8 cellular contexts compared by ENCODE assay signal in genomic region chr7:26156454-26157365, GRCh38. TPM values are rescaled to one million over a fixed set of nuclear protein-coding genes. Genes with fewer than 3 reads are reported as not detected.
DNase-seq lines count a peak whose midpoint lies in the region; ATAC-seq and TF ChIP-seq lines count a peak whose summit lies in the region.

No MANE protein-coding gene starts in this region.

- H3K27me3 Mint-ChIP-seq in CD14-positive monocyte (ENCODE audit: low read depth in 3 of 3) (peaks cover 13 to 24% (median 19%) of the 10 kb centered on the region in 3 donors), mesothelial cell of epicardium (ENCODE audit: low read depth) (peaks cover 25% of the 10 kb centered on the region)

- H3K27ac Mint-ChIP-seq in CD14-positive monocyte (peak overlapping the region; percentile 42 to 92 (median 85)), mesothelial cell of epicardium (peak overlapping the region; percentile 89)

- TF ChIP-seq CTCF in CD14-positive monocyte (IDR thresholded peaks at IDR 0.05) (no peak), mesothelial cell of epicardium (IDR thresholded peaks at IDR 0.05; ENCODE audit: unreplicated experiment) (no peak)

- DNase-seq in CD14-positive monocyte (ENCODE audit: low spot score) (no peak), RPMI7951 (ENCODE audit: low read depth) (peak; percentile 95), amniotic epithelial cell (ENCODE audit: low read depth) (peak; percentile 93), mesothelial cell of epicardium (ENCODE audit: low spot score in 2 of 2, unreplicated experiment in 2 of 2) (no peak), SKM-1 treated with dmso at 0.1 percent for 144 hours (lab: John Stamatoyannopoulos, UW; ENCODE audit: unreplicated experiment) (no peak), NCI-H146 treated with DMSO at 0.1 percent for 48 hours (lab: John Stamatoyannopoulos, UW; ENCODE audit: unreplicated experiment) (no peak), KG1 (lab: John Stamatoyannopoulos, UW) (no peak)

- H3K4me3 Mint-ChIP-seq in CD14-positive monocyte (peak overlapping the region; percentile 47 to 60), mesothelial cell of epicardium (no peak overlapping the region)

- peaks cover 0 to 5% (median 0%) of the 10 kb centered on the region in 7 donors for H3K9me3 Mint-ChIP-seq in CD14-positive monocyte
- no peaks in the 10 kb centered on the region for H3K9me3 Mint-ChIP-seq in mesothelial cell of epicardium

- peaks cover 4 to 8% of the 10 kb centered on the region in 2 donors for H3K36me3 Mint-ChIP-seq in CD14-positive monocyte
- no peaks in the 10 kb centered on the region for H3K36me3 Mint-ChIP-seq in mesothelial cell of epicardium

- peak; percentile 25 for ATAC-seq in GM21786 (IDR thresholded peaks at IDR 0.05; ENCODE audit: unreplicated experiment)

- H3K4me1 Mint-ChIP-seq in CD14-positive monocyte, result peaks cover 40% of the 10 kb centered on the region
- H3K4me1 Mint-ChIP-seq in mesothelial cell of epicardium, result peaks cover 33% of the 10 kb centered on the region

- intact Hi-C loops in CD14-positive monocyte (cut with micrococcal nuclease), result loop anchor here in 1 of 2 donors (5.0 kb wide), 1 partner anchor 41 kb away; no protein-coding TSS in a partner anchor

RNA-seq across cellular contexts. Expression of gene NFE2L3, which starts 4.7 kb away (rescaled TPM):
- polyA plus RNA-seq in CD14-positive monocyte, result 10 to 100 TPM; 10.6 to 17.2 TPM
- 53.7 and 60.3 TPM in 2 replicates for total RNA-seq in RPMI7951 (2014; rRNA removed; shearing (Covaris generic))
- 11.8 to 12.9 TPM (median 12.3 TPM) in 3 replicates for total RNA-seq in mesothelial cell of epicardium

RNA-seq across cellular contexts. Expression of gene HNRNPA2B1, which starts 43.8 kb away (rescaled TPM):
- polyA plus RNA-seq in CD14-positive monocyte, result 100 to 1,000 TPM; 269 to 391 TPM
- 253 and 254 TPM in 2 replicates for total RNA-seq in RPMI7951 (2014; rRNA removed; shearing (Covaris generic))
- total RNA-seq in mesothelial cell of epicardium, result 693 to 723 TPM (median 708 TPM) in 3 replicates

RNA-seq across cellular contexts. Expression of gene CBX3, which starts 44.8 kb away (rescaled TPM):
- polyA plus RNA-seq in CD14-positive monocyte, result 10 to 100 TPM; 63.7 to 78.1 TPM
- 403 and 427 TPM in 2 replicates for total RNA-seq in RPMI7951 (2014; rRNA removed; shearing (Covaris generic))
- total RNA-seq in mesothelial cell of epicardium, result 217 to 225 TPM (median 224 TPM) in 3 replicates

Comparison
In these comparisons a context has a peak if more than half of its experiments do, and no peak if none do; other contexts are left out.
1. DNase-seq: peak in RPMI7951 (single experiment) and amniotic epithelial cell (single experiment); none in CD14-positive monocyte (single experiment), mesothelial cell of epicardium (0 of 2), SKM-1 treated with dmso at 0.1 percent for 144 hours (single experiment), NCI-H146 treated with DMSO at 0.1 percent for 48 hours (single experiment) and KG1 (single experiment).